In genomic region chr20:31699801-31700728, GRCh38 we compare ENCODE assay signal across 1 cellular context.
A peak's percentile ranks its signal among the peaks of the same experiment; 100 is the strongest.
TF ChIP-seq lines count a peak whose summit lies in the region.

No MANE protein-coding gene starts in this region.

TF ChIP-seq in HepG2, 621 proteins besides CTCF, POLR2A, EP300 and RAD21 (continued from another document):
- TF ChIP-seq KLF13 (CRISPR knock-in tag; IDR thresholded peaks at IDR 0.05) (no peak), NFIB (CRISPR knock-in tag; IDR thresholded peaks at IDR 0.05; ENCODE audit: borderline replicate concordance) (no peak), NR0B2 (CRISPR knock-in tag; IDR thresholded peaks at IDR 0.05) (no peak), ZNF564 (CRISPR knock-in tag; IDR thresholded peaks at IDR 0.05) (no peak), ZBTB21 (CRISPR knock-in tag; IDR thresholded peaks at IDR 0.05) (no peak), ZNF841 (CRISPR knock-in tag; IDR thresholded peaks at IDR 0.05; ENCODE audit: borderline replicate concordance) (no peak), ZNF607 (CRISPR knock-in tag; IDR thresholded peaks at IDR 0.05; ENCODE audit: borderline replicate concordance) (no peak), ZNF20 (CRISPR knock-in tag; IDR thresholded peaks at IDR 0.05) (no peak)
- TF ChIP-seq, protein P1, sequence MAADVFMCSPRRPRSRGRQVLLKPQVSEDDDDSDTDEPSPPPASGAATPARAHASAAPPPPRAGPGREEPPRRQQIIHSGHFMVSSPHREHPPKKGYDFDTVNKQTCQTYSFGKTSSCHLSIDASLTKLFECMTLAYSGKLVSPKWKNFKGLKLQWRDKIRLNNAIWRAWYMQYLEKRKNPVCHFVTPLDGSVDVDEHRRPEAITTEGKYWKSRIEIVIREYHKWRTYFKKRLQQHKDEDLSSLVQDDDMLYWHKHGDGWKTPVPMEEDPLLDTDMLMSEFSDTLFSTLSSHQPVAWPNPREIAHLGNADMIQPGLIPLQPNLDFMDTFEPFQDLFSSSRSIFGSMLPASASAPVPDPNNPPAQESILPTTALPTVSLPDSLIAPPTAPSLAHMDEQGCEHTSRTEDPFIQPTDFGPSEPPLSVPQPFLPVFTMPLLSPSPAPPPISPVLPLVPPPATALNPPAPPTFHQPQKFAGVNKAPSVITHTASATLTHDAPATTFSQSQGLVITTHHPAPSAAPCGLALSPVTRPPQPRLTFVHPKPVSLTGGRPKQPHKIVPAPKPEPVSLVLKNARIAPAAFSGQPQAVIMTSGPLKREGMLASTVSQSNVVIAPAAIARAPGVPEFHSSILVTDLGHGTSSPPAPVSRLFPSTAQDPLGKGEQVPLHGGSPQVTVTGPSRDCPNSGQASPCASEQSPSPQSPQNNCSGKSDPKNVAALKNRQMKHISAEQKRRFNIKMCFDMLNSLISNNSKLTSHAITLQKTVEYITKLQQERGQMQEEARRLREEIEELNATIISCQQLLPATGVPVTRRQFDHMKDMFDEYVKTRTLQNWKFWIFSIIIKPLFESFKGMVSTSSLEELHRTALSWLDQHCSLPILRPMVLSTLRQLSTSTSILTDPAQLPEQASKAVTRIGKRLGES (CRISPR knock-in tag; IDR thresholded peaks at IDR 0.05; ENCODE audit: borderline replicate concordance) = 0 out of 2 replicates have a peak, but pooled peaks have one; percentile 33
- TF ChIP-seq, protein P2, sequence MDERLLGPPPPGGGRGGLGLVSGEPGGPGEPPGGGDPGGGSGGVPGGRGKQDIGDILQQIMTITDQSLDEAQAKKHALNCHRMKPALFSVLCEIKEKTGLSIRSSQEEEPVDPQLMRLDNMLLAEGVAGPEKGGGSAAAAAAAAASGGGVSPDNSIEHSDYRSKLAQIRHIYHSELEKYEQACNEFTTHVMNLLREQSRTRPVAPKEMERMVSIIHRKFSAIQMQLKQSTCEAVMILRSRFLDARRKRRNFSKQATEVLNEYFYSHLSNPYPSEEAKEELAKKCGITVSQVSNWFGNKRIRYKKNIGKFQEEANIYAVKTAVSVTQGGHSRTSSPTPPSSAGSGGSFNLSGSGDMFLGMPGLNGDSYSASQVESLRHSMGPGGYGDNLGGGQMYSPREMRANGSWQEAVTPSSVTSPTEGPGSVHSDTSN (CRISPR knock-in tag; IDR thresholded peaks at IDR 0.05) = no peak
- TF ChIP-seq, protein P3, sequence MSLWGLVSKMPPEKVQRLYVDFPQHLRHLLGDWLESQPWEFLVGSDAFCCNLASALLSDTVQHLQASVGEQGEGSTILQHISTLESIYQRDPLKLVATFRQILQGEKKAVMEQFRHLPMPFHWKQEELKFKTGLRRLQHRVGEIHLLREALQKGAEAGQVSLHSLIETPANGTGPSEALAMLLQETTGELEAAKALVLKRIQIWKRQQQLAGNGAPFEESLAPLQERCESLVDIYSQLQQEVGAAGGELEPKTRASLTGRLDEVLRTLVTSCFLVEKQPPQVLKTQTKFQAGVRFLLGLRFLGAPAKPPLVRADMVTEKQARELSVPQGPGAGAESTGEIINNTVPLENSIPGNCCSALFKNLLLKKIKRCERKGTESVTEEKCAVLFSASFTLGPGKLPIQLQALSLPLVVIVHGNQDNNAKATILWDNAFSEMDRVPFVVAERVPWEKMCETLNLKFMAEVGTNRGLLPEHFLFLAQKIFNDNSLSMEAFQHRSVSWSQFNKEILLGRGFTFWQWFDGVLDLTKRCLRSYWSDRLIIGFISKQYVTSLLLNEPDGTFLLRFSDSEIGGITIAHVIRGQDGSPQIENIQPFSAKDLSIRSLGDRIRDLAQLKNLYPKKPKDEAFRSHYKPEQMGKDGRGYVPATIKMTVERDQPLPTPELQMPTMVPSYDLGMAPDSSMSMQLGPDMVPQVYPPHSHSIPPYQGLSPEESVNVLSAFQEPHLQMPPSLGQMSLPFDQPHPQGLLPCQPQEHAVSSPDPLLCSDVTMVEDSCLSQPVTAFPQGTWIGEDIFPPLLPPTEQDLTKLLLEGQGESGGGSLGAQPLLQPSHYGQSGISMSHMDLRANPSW (CRISPR knock-in tag; IDR thresholded peaks at IDR 0.05; ENCODE audit: borderline replicate concordance) = no peak
